Comparison of ENCODE assay signal across 6 cellular contexts in the genomic region with DNA sequence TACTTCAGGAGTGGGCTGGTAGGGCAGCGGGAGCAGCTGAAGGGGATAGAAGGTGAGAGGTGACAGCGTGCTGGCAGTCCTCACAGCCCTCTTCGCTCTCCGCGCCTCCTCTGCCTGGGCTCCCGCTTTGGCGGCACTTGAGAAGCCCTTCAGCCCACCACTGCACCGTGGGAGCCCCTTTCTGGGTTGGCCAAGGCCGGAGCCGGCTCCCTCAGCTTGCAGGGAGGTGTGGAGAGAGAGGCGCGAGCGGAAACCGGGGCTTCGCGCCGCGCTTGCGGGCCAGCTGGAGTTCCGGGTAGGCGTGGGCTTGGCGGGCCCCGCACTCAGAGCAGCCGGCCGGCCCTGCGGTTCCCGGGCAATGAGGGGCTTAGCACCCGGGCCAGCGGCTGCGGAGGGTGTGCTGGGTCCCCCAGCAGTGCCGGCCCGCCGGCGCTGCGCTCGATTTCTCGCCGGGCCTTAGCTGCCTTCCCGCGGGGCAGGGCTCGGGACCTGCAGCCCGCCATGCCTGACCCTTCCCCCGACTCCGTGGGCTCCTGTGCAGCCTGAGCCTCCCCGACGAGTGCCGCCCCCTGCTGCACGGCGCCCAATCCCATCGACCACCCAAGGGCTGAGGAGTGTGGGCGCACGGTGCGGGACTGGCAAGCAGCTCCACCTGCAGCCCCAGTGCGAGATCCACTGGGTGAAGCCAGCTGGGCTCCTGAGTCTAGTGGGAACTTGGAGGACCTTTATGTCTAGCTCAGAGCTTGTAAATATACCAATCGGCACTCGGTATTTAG. TPM values are rescaled to one million over a fixed set of nuclear protein-coding genes. Genes with fewer than 3 reads are reported as not detected.
A peak's percentile ranks its signal among the peaks of the same experiment; 100 is the strongest.
DNase-seq lines count a peak whose midpoint lies in the region; ATAC-seq and TF ChIP-seq lines count a peak whose summit lies in the region.
"Not testable (repeated sequence)": the region's sequence is repeated elsewhere in the genome, so short reads cannot be mapped to it uniquely, and the experiment has no call there.

No MANE protein-coding gene starts in this region.

- not testable (repeated sequence) for H3K4me1 Mint-ChIP-seq in H9, WTC11

- H4K5ac ChIP-seq in H9 (ENCODE audit: insufficient read length, low read depth, low read length), result not testable (repeated sequence)

- CTCF ChIA-PET in A673 (lab: Charles Lee), result not testable (repeated sequence)
- CTCF ChIA-PET in WTC11 (lab: Charles Lee), result interaction anchor here (0.7 to 1.6 kb wide), 6 partner anchors 13 to 321 kb away, joined by 3 to 6 read pairs (median 4); no protein-coding TSS in a partner anchor

- not testable (repeated sequence) for H3K79me2 ChIP-seq in H9 (ENCODE audit: insufficient read depth, low read length)

- H2BK120ac ChIP-seq in H9 (ENCODE audit: low read depth, low read length, poor library complexity, severe bottlenecking), result not testable (repeated sequence)

- H4K20me1 ChIP-seq in H9 (ENCODE audit: control insufficient read depth, insufficient read depth, insufficient read length), result not testable (repeated sequence)

- not testable (repeated sequence) for H3K4ac ChIP-seq in H9 (ENCODE audit: low read depth, low read length)

- not testable (repeated sequence) for H4K8ac ChIP-seq in H9 (replicated peaks; ENCODE audit: insufficient read length, low read depth, low read length)

- not testable (repeated sequence) for H3K27me3 ChIP-seq in A673 (replicated peaks; ENCODE audit: insufficient read depth, low read depth, low read length, poor library complexity); H9 (ENCODE audit: insufficient read depth, low read length); cardiac muscle cell; right lobe of liver; testis

- TF ChIP-seq POLR2A in right lobe of liver (IDR thresholded peaks at IDR 0.05); testis (IDR thresholded peaks at IDR 0.05): not testable (repeated sequence)

- not testable (repeated sequence) for H3K4me3 ChIP-seq in A673 (ENCODE audit: low read depth, low read length, poor library complexity, severe bottlenecking); cardiac muscle cell; right lobe of liver
- H3K4me3 ChIP-seq in testis, result peak overlapping the region; percentile 34 to 51

- WGBS in H9 (ENCODE audit: extremely low coverage, insufficient read length, low lambda C conversion rate), result no CpG with 5 or more reads among the region's 56 CpGs
- WGBS in right lobe of liver (ENCODE audit: insufficient coverage, low coverage, low lambda C conversion rate, missing lambda C conversion rate), result 94% methylated on average over 7 of the region's 56 CpGs
- 44 to 76% methylated on average over 6 to 56 of the region's 56 CpGs for WGBS in testis, 2 donors

- not testable (repeated sequence) for H3K27me3 Mint-ChIP-seq in H9 (ENCODE audit: low read depth); WTC11 (ENCODE audit: low read depth)

- H3K14ac ChIP-seq in H9 (ENCODE audit: insufficient read depth, low read length), result not testable (repeated sequence)

- not testable (repeated sequence) for H2BK5ac ChIP-seq in H9 (ENCODE audit: insufficient read length, low read length)

- H3K27ac Mint-ChIP-seq in H9, WTC11: not testable (repeated sequence)

- not testable (repeated sequence) for H4K91ac ChIP-seq in H9 (ENCODE audit: insufficient read length, low read depth, low read length)

- H3K79me1 ChIP-seq in H9 (ENCODE audit: insufficient read depth, low read depth, low read length, poor library complexity, severe bottlenecking), result not testable (repeated sequence)

- H2BK12ac ChIP-seq in H9 (ENCODE audit: insufficient read length, low read depth, low read length), result not testable (repeated sequence)

- peak overlapping the region; percentile 81 for H3K27ac ChIP-seq in A673 (ENCODE audit: low read depth, low read length, poor library complexity, severe bottlenecking)
- H3K27ac ChIP-seq in H9 (ENCODE audit: insufficient read length, low read depth, low read length); testis: not testable (repeated sequence)
- peak overlapping the region; percentile 75 for H3K27ac ChIP-seq in cardiac muscle cell
- peak overlapping the region; percentile 22 to 75 (median 55) for H3K27ac ChIP-seq in right lobe of liver

- ATAC-seq in WTC11, right lobe of liver: not testable (repeated sequence)

- BruUV-seq in A673 (replicated peaks; lab: Mats Ljungman, UMichigan), result not testable (repeated sequence)

- not testable (repeated sequence) for H2BK15ac ChIP-seq in H9 (ENCODE audit: low read depth, low read length)

- peaks cover 29% of the 10 kb centered on the region for H3K4me1 ChIP-seq in A673 (ENCODE audit: insufficient read depth, low read length, poor library complexity, severe bottlenecking)
- not testable (repeated sequence) for H3K4me1 ChIP-seq in H9 (ENCODE audit: insufficient read depth, low read length); cardiac muscle cell (ENCODE audit: low read depth); testis
- peaks cover 0 to 55% (median 13%) of the 10 kb centered on the region in 4 donors for H3K4me1 ChIP-seq in right lobe of liver

- H3K9me3 Mint-ChIP-seq in H9, result not testable (repeated sequence)
- peaks cover 10% of the 10 kb centered on the region for H3K9me3 Mint-ChIP-seq in WTC11

- H3K23ac ChIP-seq in H9 (ENCODE audit: insufficient read length, low read depth, low read length), result not testable (repeated sequence)

- not testable (repeated sequence) for H3T11ph ChIP-seq in H9 (ENCODE audit: low read length)

- POLR2A ChIA-PET in A673 (lab: Charles Lee; ENCODE audit: low non-redundant PET); WTC11 (lab: Charles Lee): not testable (repeated sequence)

- H3K4me3 Mint-ChIP-seq in H9, WTC11: not testable (repeated sequence)

- not testable (repeated sequence) for H3K18ac ChIP-seq in H9 (ENCODE audit: insufficient read length, low read depth, low read length)

- not testable (repeated sequence) for DNase-seq in A673 (ENCODE audit: low spot score); cardiac muscle cell (ENCODE audit: low read depth in 1 of 2, low spot score in 1 of 2); right lobe of liver; testis
- DNase-seq in H9, result peak; percentile 37
- DNase-seq in WTC11 (ENCODE audit: low spot score), result peak; percentile 17

- not testable (repeated sequence) for TF ChIP-seq CTCF in A673 (conservative IDR thresholded peaks at IDR 0.05; ENCODE audit: low read depth, low read length); H9 (conservative IDR thresholded peaks at IDR 0.05); WTC11 (IDR thresholded peaks at IDR 0.05); cardiac muscle cell (IDR thresholded peaks at IDR 0.05; ENCODE audit: low read depth, low read length); right lobe of liver (IDR thresholded peaks at IDR 0.05); testis (IDR thresholded peaks at IDR 0.05)

- H2AK5ac ChIP-seq in H9 (ENCODE audit: insufficient read length, low read length), result not testable (repeated sequence)

- H3K23me2 ChIP-seq in H9 (ENCODE audit: insufficient read length, low read depth, low read length, poor library complexity, severe bottlenecking), result not testable (repeated sequence)

- H3K56ac ChIP-seq in H9 (ENCODE audit: insufficient read length, low read depth, low read length), result not testable (repeated sequence)

- intact Hi-C loops in A673 (cut with micrococcal nuclease; ENCODE audit: unreplicated experiment); right lobe of liver (cut with DNase I); testis (cut with DNase I; ENCODE audit: low total_unique reads): not testable (repeated sequence)

- not testable (repeated sequence) for H2BK20ac ChIP-seq in H9 (ENCODE audit: low read depth, low read length, poor library complexity, severe bottlenecking)

- H3K36me3 Mint-ChIP-seq in H9 (ENCODE audit: insufficient read depth in 1 of 3, low read depth in 3 of 3) (peaks cover 16 to 29% (median 25%) of the 10 kb centered on the region in 3 experiments), WTC11 (peaks cover 29% of the 10 kb centered on the region)

- H3K9me3 ChIP-seq in A673 (ENCODE audit: low read depth, low read length, poor library complexity, severe bottlenecking); H9 (ENCODE audit: control insufficient read depth, low read depth, low read length); cardiac muscle cell (ENCODE audit: low read depth); right lobe of liver; testis: not testable (repeated sequence)

- H3K4me2 ChIP-seq in H9 (ENCODE audit: insufficient read depth, insufficient read length, low read length), result not testable (repeated sequence)

- not testable (repeated sequence) for H3K9ac ChIP-seq in H9 (ENCODE audit: extremely low read depth, insufficient read length, low read length)

- H2AFZ ChIP-seq in H9 (ENCODE audit: low read length), result not testable (repeated sequence)

- peaks cover 33% of the 10 kb centered on the region for H3K36me3 ChIP-seq in A673 (ENCODE audit: insufficient read depth, low read length, poor library complexity, severe bottlenecking)
- not testable (repeated sequence) for H3K36me3 ChIP-seq in cardiac muscle cell; right lobe of liver; testis (ENCODE audit: low read depth, missing control alignments)

RNA-seq across cellular contexts. Expression of gene SORD, which starts 11.8 kb away (rescaled TPM):
- total RNA-seq in A673 (2021), result 252 and 286 TPM in 2 replicates
- 35.2 and 37.9 TPM in 2 replicates for total RNA-seq in H9 (2021)
- total RNA-seq in WTC11 (2021), result 46.2 to 48.9 TPM (median 46.4 TPM) in 3 replicates
- 58.3 and 75.2 TPM in 2 replicates for total RNA-seq in cardiac muscle cell
- polyA plus RNA-seq in cardiac muscle cell, result 67.2 and 78.2 TPM in 2 replicates
- total RNA-seq in right lobe of liver, result 100 to 1,000 TPM in 5 of 6 experiments, 10 to 100 TPM in 1; 87.1 to 380 (median 236) TPM
- 10 to 100 TPM; 33.7 to 34.1 TPM for total RNA-seq in testis
- polyA plus RNA-seq in testis (ENCODE audit: insufficient read depth, low read depth, low replicate concordance), result 21.4 TPM
